19 cellular contexts compared by ENCODE assay signal in the genomic region with DNA sequence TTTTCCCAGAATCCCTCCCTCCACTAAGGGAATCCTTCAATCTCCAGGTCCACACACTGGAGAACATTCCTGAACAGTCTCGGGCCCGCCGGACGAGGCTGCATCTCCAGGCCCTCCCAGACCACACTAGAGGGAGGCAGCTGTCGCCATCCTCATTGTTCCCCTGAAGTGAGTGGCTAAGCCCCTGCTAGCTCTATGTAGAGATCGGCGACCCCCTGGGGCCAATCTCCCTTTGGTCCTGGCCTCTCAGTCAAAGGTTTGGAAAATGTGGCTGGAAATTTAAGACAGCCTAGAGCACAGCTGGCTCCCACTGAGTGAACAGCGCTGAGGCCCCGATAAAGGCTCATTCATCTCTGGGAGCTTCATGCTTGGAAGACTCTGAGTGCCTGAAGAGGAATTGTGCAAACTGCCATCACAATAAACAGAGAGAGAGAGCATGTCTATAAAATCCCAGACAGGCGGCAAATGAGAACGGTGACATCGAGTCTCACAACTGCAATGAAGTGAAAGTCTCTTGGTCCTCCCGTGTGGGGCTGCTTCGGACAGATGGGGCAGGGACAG.
DNase-seq lines count a peak whose midpoint lies in the region; ATAC-seq and TF ChIP-seq lines count a peak whose summit lies in the region.
"Had no signal": no experiment of that assay in that cellular context is flagged by ENCODE, and none has a peak within 500 bp of the region (broad histone marks: within the 10 kb centered on the region; RNA-seq: fewer than 3 reads in every experiment).

No MANE protein-coding gene starts in this region.

- H3K36me3 ChIP-seq in endodermal cell (ENCODE audit: control insufficient read depth, insufficient read depth, low read length): no peaks in the 10 kb centered on the region
- H3K36me3 ChIP-seq: BLaER1 treated with 17β-estradiol and CSF1 and Interleukin-3, amounts not matched to agents 10 nM and 100 nM had no signal

- no peak overlapping the region for H3K4me3 ChIP-seq in endodermal cell (ENCODE audit: low read length)
- H3K4me3 ChIP-seq: BLaER1 treated with 17β-estradiol and CSF1 and Interleukin-3, amounts not matched to agents 10 nM and 100 nM had no signal

- H3K36me3 Mint-ChIP-seq in nephron (ENCODE audit: low read depth): no peaks in the 10 kb centered on the region
- no peaks in the 10 kb centered on the region for H3K36me3 Mint-ChIP-seq in endodermal cell (ENCODE audit: low read depth)
- H3K36me3 Mint-ChIP-seq: CD8-positive, alpha-beta memory T cell had no signal

- H3K9me3 Mint-ChIP-seq in nephron (peaks cover 21% of the 10 kb centered on the region), endodermal cell (peaks cover 5% of the 10 kb centered on the region)

- H3K4me3 Mint-ChIP-seq in nephron (no peak overlapping the region), endodermal cell (no peak overlapping the region)
- H3K4me3 Mint-ChIP-seq: CD8-positive, alpha-beta memory T cell; H9 had no signal

- DNase-seq in NCI-H2107 treated with DMSO at 0.1 percent for 48 hours (lab: John Stamatoyannopoulos, UW; ENCODE audit: unreplicated experiment): peak; percentile 2
- DNase-seq in NCI-H2107 (lab: John Stamatoyannopoulos, UW): no peak
- DNase-seq in NCI-H510A (lab: John Stamatoyannopoulos, UW): peak; percentile 22
- no peak for DNase-seq in endodermal cell
- no peak for DNase-seq in NCI-H1436 treated with DMSO at 0.1 percent for 48 hours (lab: John Stamatoyannopoulos, UW)
- no peak for DNase-seq in GF-D8 (lab: John Stamatoyannopoulos, UW)
- DNase-seq: CD8-positive, alpha-beta memory T cell; H9; Kasumi-1; MM.1S; NCI-H2029 treated with DMSO at 0.1 percent for 48 hours; NCI-H446; NCI-H748 treated with DMSO at 0.1 percent for 48 hours; RPMI8226; SW 1271 had no signal

- H3K27me3 ChIP-seq in endodermal cell (ENCODE audit: control insufficient read depth, insufficient read depth, low read length, poor library complexity, severe bottlenecking): no peaks in the 10 kb centered on the region
- H3K27me3 ChIP-seq: BLaER1 treated with 17β-estradiol and CSF1 and Interleukin-3, amounts not matched to agents 10 nM and 100 nM had no signal

- H3K27me3 Mint-ChIP-seq in nephron (ENCODE audit: low read depth): peaks cover 15% of the 10 kb centered on the region
- no peaks in the 10 kb centered on the region for H3K27me3 Mint-ChIP-seq in endodermal cell (ENCODE audit: insufficient read depth)

- 86 to 94% methylated on average over 11 to 14 of the region's 14 CpGs for WGBS in endodermal cell (ENCODE audit: insufficient coverage in 1 of 2, insufficient read length in 1 of 2), 2 experiments

- H3K4me1 ChIP-seq in endodermal cell (ENCODE audit: control insufficient read depth, insufficient read depth, low read length): no peaks in the 10 kb centered on the region

- no peak for ATAC-seq in HG03097 (IDR thresholded peaks at IDR 0.05; ENCODE audit: low FRiP score, unreplicated experiment)

- no peak overlapping the region for H3K27ac ChIP-seq in endodermal cell (ENCODE audit: low read depth, low read length)
- H3K27ac ChIP-seq: BLaER1 treated with 17β-estradiol and CSF1 and Interleukin-3, amounts not matched to agents 10 nM and 100 nM had no signal

- TF ChIP-seq CTCF in nephron (IDR thresholded peaks at IDR 0.05; ENCODE audit: unreplicated experiment in 3 of 3): no peak
- TF ChIP-seq CTCF in endodermal cell (conservative IDR thresholded peaks at IDR 0.05): no peak

- H3K27ac Mint-ChIP-seq in nephron (peak overlapping the region in 2 of 3 experiments; percentile 3 to 48), endodermal cell (no peak overlapping the region)
- H3K27ac Mint-ChIP-seq: CD8-positive, alpha-beta memory T cell; H9; IgD-negative memory B cell had no signal

- H3K9me3 ChIP-seq in endodermal cell (ENCODE audit: control insufficient read depth, low read length): peaks cover 8% of the 10 kb centered on the region

- no peak overlapping the region for H3K9ac ChIP-seq in endodermal cell (ENCODE audit: extremely low read depth, low read length, poor library complexity, severe bottlenecking)
- H3K9ac ChIP-seq: BLaER1 treated with 17β-estradiol and CSF1 and Interleukin-3, amounts not matched to agents 10 nM and 100 nM had no signal

- H3K4me1 Mint-ChIP-seq in nephron (peaks cover 35% of the 10 kb centered on the region), endodermal cell (no peaks in the 10 kb centered on the region)
- H3K4me1 Mint-ChIP-seq: CD8-positive, alpha-beta memory T cell; IgD-negative memory B cell had no signal

Comparison
In these comparisons a context has a peak if more than half of its experiments do, and no peak if none do; other contexts are left out.
1. DNase-seq: peak in NCI-H2107 treated with DMSO at 0.1 percent for 48 hours (single experiment) and NCI-H510A (single experiment); none in NCI-H2107 (single experiment), endodermal cell (single experiment), NCI-H1436 treated with DMSO at 0.1 percent for 48 hours (single experiment) and GF-D8 (single experiment).